ENCODE assay signal across 1 cellular context in genomic region chr2:197515798-197516761, GRCh38.
TF ChIP-seq lines count a peak whose summit lies in the region.

TSS of gene MOB4 (plus strand) at chr2:197516066. CDS start at chr2:197516087, 21 bp downstream.

TF ChIP-seq in HepG2, 621 proteins besides CTCF, POLR2A, EP300 and RAD21 (continued from another document and continues in another):
- TF ChIP-seq ZNF609 (CRISPR knock-in tag; IDR thresholded peaks at IDR 0.05; ENCODE audit: borderline replicate concordance) = peak; percentile 93
- TF ChIP-seq ESRRA (CRISPR knock-in tag; IDR thresholded peaks at IDR 0.05; ENCODE audit: low read depth) = peak; percentile 90
- TF ChIP-seq, protein P1, sequence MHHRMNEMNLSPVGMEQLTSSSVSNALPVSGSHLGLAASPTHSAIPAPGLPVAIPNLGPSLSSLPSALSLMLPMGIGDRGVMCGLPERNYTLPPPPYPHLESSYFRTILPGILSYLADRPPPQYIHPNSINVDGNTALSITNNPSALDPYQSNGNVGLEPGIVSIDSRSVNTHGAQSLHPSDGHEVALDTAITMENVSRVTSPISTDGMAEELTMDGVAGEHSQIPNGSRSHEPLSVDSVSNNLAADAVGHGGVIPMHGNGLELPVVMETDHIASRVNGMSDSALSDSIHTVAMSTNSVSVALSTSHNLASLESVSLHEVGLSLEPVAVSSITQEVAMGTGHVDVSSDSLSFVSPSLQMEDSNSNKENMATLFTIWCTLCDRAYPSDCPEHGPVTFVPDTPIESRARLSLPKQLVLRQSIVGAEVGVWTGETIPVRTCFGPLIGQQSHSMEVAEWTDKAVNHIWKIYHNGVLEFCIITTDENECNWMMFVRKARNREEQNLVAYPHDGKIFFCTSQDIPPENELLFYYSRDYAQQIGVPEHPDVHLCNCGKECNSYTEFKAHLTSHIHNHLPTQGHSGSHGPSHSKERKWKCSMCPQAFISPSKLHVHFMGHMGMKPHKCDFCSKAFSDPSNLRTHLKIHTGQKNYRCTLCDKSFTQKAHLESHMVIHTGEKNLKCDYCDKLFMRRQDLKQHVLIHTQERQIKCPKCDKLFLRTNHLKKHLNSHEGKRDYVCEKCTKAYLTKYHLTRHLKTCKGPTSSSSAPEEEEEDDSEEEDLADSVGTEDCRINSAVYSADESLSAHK (CRISPR knock-in tag; IDR thresholded peaks at IDR 0.05; ENCODE audit: borderline replicate concordance) = no peak
- peak; percentile 97 for TF ChIP-seq KAT8 (CRISPR knock-in tag; IDR thresholded peaks at IDR 0.05)
- TF ChIP-seq JARID2 (CRISPR knock-in tag; IDR thresholded peaks at IDR 0.05; ENCODE audit: insufficient replicate concordance) = peak; percentile 79
- TF ChIP-seq SSRP1 (CRISPR knock-in tag; IDR thresholded peaks at IDR 0.05) = peak; percentile 98
- no peak for TF ChIP-seq ZNF333 (CRISPR knock-in tag; IDR thresholded peaks at IDR 0.05; ENCODE audit: borderline replicate concordance)
- peak; percentile 93 for TF ChIP-seq AKAP8 (CRISPR knock-in tag; IDR thresholded peaks at IDR 0.05)
- peak; percentile 99 for TF ChIP-seq SP4 (CRISPR knock-in tag; IDR thresholded peaks at IDR 0.05)
- peak; percentile 99 for TF ChIP-seq POGK (CRISPR knock-in tag; conservative IDR thresholded peaks at IDR 0.05)
- TF ChIP-seq, protein P2, sequence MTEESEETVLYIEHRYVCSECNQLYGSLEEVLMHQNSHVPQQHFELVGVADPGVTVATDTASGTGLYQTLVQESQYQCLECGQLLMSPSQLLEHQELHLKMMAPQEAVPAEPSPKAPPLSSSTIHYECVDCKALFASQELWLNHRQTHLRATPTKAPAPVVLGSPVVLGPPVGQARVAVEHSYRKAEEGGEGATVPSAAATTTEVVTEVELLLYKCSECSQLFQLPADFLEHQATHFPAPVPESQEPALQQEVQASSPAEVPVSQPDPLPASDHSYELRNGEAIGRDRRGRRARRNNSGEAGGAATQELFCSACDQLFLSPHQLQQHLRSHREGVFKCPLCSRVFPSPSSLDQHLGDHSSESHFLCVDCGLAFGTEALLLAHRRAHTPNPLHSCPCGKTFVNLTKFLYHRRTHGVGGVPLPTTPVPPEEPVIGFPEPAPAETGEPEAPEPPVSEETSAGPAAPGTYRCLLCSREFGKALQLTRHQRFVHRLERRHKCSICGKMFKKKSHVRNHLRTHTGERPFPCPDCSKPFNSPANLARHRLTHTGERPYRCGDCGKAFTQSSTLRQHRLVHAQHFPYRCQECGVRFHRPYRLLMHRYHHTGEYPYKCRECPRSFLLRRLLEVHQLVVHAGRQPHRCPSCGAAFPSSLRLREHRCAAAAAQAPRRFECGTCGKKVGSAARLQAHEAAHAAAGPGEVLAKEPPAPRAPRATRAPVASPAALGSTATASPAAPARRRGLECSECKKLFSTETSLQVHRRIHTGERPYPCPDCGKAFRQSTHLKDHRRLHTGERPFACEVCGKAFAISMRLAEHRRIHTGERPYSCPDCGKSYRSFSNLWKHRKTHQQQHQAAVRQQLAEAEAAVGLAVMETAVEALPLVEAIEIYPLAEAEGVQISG (CRISPR knock-in tag; IDR thresholded peaks at IDR 0.05) = peak; percentile 97
- peak; percentile 98 for TF ChIP-seq HIVEP1 (CRISPR knock-in tag; IDR thresholded peaks at IDR 0.05)
- peak; percentile 69; the same call in 1 of the 2 replicates for TF ChIP-seq ZNF12 (CRISPR knock-in tag; IDR thresholded peaks at IDR 0.05)
- peak; percentile 94 for TF ChIP-seq THAP8 (CRISPR knock-in tag; IDR thresholded peaks at IDR 0.05; ENCODE audit: borderline replicate concordance)
- peak; percentile 96 for TF ChIP-seq ZNF883 (CRISPR knock-in tag; IDR thresholded peaks at IDR 0.05; ENCODE audit: not compliant biosample characterization)
- TF ChIP-seq, protein P3, sequence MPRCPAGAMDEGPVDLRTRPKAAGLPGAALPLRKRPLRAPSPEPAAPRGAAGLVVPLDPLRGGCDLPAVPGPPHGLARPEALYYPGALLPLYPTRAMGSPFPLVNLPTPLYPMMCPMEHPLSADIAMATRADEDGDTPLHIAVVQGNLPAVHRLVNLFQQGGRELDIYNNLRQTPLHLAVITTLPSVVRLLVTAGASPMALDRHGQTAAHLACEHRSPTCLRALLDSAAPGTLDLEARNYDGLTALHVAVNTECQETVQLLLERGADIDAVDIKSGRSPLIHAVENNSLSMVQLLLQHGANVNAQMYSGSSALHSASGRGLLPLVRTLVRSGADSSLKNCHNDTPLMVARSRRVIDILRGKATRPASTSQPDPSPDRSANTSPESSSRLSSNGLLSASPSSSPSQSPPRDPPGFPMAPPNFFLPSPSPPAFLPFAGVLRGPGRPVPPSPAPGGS (CRISPR knock-in tag; IDR thresholded peaks at IDR 0.05) = peak; percentile 98
- TF ChIP-seq TEAD2 (CRISPR knock-in tag; IDR thresholded peaks at IDR 0.05) = peak; percentile 62; the same call in 1 of the 2 replicates
- 0 out of 2 replicates have a peak, but pooled peaks have one; percentile 64 for TF ChIP-seq SETDB1 (CRISPR knock-in tag; IDR thresholded peaks at IDR 0.05; ENCODE audit: borderline replicate concordance)
- TF ChIP-seq CBX1 (IDR thresholded peaks at IDR 0.05; ENCODE audit: low read depth) = peak; percentile 95
- TF ChIP-seq NR2F2 (IDR thresholded peaks at IDR 0.05; ENCODE audit: borderline replicate concordance, low read depth) = no peak
- peak; percentile 99 for TF ChIP-seq SAP130 (CRISPR knock-in tag; IDR thresholded peaks at IDR 0.05; ENCODE audit: low read depth)
- TF ChIP-seq, protein P4, sequence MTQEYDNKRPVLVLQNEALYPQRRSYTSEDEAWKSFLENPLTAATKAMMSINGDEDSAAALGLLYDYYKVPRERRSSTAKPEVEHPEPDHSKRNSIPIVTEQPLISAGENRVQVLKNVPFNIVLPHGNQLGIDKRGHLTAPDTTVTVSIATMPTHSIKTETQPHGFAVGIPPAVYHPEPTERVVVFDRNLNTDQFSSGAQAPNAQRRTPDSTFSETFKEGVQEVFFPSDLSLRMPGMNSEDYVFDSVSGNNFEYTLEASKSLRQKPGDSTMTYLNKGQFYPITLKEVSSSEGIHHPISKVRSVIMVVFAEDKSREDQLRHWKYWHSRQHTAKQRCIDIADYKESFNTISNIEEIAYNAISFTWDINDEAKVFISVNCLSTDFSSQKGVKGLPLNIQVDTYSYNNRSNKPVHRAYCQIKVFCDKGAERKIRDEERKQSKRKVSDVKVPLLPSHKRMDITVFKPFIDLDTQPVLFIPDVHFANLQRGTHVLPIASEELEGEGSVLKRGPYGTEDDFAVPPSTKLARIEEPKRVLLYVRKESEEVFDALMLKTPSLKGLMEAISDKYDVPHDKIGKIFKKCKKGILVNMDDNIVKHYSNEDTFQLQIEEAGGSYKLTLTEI (CRISPR knock-in tag; conservative IDR thresholded peaks at IDR 0.05) = no peak
- TF ChIP-seq EEA1 (CRISPR knock-in tag; IDR thresholded peaks at IDR 0.05; ENCODE audit: borderline replicate concordance) = peak; percentile 87
- TF ChIP-seq ZNF496 (CRISPR knock-in tag; IDR thresholded peaks at IDR 0.05; ENCODE audit: insufficient replicate concordance) = no peak
- peak; percentile 69 for TF ChIP-seq ZNF143 (CRISPR knock-in tag; IDR thresholded peaks at IDR 0.05)
- TF ChIP-seq ZNF619 (CRISPR knock-in tag; IDR thresholded peaks at IDR 0.05) = peak; percentile 100
- peak; percentile 87 for TF ChIP-seq IRX3 (CRISPR knock-in tag; IDR thresholded peaks at IDR 0.05; ENCODE audit: borderline replicate concordance, low read depth)
- TF ChIP-seq ZNF530 (CRISPR knock-in tag; IDR thresholded peaks at IDR 0.05; ENCODE audit: low read depth) = peak; percentile 39; the same call in 1 of the 2 replicates
- TF ChIP-seq HNF4G (IDR thresholded peaks at IDR 0.05; ENCODE audit: borderline replicate concordance, low read depth, low read length) = no peak
- TF ChIP-seq HNF4G (CRISPR knock-in tag; IDR thresholded peaks at IDR 0.05; ENCODE audit: borderline replicate concordance, low read depth) = peak; percentile 54; the same call in 1 of the 2 replicates
- TF ChIP-seq, protein P5, sequence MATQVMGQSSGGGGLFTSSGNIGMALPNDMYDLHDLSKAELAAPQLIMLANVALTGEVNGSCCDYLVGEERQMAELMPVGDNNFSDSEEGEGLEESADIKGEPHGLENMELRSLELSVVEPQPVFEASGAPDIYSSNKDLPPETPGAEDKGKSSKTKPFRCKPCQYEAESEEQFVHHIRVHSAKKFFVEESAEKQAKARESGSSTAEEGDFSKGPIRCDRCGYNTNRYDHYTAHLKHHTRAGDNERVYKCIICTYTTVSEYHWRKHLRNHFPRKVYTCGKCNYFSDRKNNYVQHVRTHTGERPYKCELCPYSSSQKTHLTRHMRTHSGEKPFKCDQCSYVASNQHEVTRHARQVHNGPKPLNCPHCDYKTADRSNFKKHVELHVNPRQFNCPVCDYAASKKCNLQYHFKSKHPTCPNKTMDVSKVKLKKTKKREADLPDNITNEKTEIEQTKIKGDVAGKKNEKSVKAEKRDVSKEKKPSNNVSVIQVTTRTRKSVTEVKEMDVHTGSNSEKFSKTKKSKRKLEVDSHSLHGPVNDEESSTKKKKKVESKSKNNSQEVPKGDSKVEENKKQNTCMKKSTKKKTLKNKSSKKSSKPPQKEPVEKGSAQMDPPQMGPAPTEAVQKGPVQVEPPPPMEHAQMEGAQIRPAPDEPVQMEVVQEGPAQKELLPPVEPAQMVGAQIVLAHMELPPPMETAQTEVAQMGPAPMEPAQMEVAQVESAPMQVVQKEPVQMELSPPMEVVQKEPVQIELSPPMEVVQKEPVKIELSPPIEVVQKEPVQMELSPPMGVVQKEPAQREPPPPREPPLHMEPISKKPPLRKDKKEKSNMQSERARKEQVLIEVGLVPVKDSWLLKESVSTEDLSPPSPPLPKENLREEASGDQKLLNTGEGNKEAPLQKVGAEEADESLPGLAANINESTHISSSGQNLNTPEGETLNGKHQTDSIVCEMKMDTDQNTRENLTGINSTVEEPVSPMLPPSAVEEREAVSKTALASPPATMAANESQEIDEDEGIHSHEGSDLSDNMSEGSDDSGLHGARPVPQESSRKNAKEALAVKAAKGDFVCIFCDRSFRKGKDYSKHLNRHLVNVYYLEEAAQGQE (IDR thresholded peaks at IDR 0.05; ENCODE audit: borderline replicate concordance in 1 of 2, low read depth in 1 of 2, low read length in 2 of 2) = no peak; a peak in 2 of 4 replicates
- TF ChIP-seq CHD2 (IDR thresholded peaks at IDR 0.05; ENCODE audit: low read depth, low read length) = peak; percentile 76
- peak; percentile 100 for TF ChIP-seq UBTF (CRISPR knock-in tag; IDR thresholded peaks at IDR 0.05)
- peak; percentile 99 for TF ChIP-seq ZNF547 (CRISPR knock-in tag; IDR thresholded peaks at IDR 0.05)
